In the genomic region with DNA sequence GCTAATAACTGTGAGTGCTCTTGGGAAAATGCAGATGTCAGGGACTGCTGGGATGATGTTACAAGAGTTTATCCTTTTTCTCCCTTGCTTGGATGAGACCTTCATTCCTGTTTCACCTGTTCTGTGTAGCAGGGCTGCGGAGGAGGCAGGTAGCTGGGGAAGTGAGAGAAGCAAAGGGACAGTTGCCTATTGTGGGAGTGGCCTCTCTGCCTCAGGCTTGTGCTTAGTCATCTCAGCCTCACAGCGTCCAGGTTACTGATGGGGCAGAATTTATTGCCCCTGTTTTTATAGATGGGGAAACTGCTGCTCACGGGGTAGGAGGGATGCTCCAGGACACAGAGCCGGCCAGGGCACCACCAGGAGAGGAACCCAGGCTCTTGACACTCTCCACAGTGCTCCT, we compare ENCODE assay signal across 8 cellular contexts. TPM values are rescaled to one million over a fixed set of nuclear protein-coding genes. Genes with fewer than 3 reads are reported as not detected.
DNase-seq lines count a peak whose midpoint lies in the region; ATAC-seq and TF ChIP-seq lines count a peak whose summit lies in the region.

No MANE protein-coding gene starts in this region.

- H3K9me3 ChIP-seq in Panc1 (ENCODE audit: control insufficient read depth, insufficient read depth, low read depth, low read length) (no peaks in the 10 kb centered on the region), prostate gland (no peaks in the 10 kb centered on the region)

- H3K4me3 Mint-ChIP-seq in activated CD4-positive, alpha-beta T cell treated with anti-CD3 and anti-CD28 coated beads, Interleukin-2, amount 10 ng/mL, durations not matched to agents 7 days and 5 days, result peak overlapping the region; percentile 82

- peaks cover 41% of the 10 kb centered on the region for H3K4me1 Mint-ChIP-seq in activated CD4-positive, alpha-beta T cell treated with anti-CD3 and anti-CD28 coated beads, Interleukin-2, amount 10 ng/mL, durations not matched to agents 7 days and 5 days

- ATAC-seq in Panc1 (no peak), HG02840 (IDR thresholded peaks at IDR 0.05; ENCODE audit: low FRiP score, unreplicated experiment) (no peak)

- H3K4me1 ChIP-seq in Panc1 (ENCODE audit: control insufficient read depth, insufficient read depth, low read length) (peaks cover 14% of the 10 kb centered on the region), prostate gland (replicated peaks) (peaks cover 4% of the 10 kb centered on the region)

- POLR2A ChIA-PET in activated CD4-positive, alpha-beta T cell treated with anti-CD3 and anti-CD28 coated beads, Interleukin-2, amount 10 ng/mL, durations not matched to agents 7 days and 5 days (lab: Charles Lee), result no interaction called here
- POLR2A ChIA-PET in Panc1 (lab: Charles Lee), result no interaction called here

- CTCF ChIA-PET in activated CD4-positive, alpha-beta T cell treated with anti-CD3 and anti-CD28 coated beads, Interleukin-2, amount 10 ng/mL, durations not matched to agents 7 days and 5 days (lab: Charles Lee), result interaction anchor here (4.5 to 4.8 kb wide), 2 partner anchors 10 to 44 kb away, joined by 27 to 30 read pairs; no protein-coding TSS in a partner anchor
- CTCF ChIA-PET in Panc1 (lab: Charles Lee), result no interaction called here

- no peaks in the 10 kb centered on the region for H3K9me3 Mint-ChIP-seq in activated CD4-positive, alpha-beta T cell treated with anti-CD3 and anti-CD28 coated beads, Interleukin-2, amount 10 ng/mL, durations not matched to agents 7 days and 5 days

- no peak for TF ChIP-seq CTCF in Panc1 (IDR thresholded peaks at IDR 0.05)
- no peak for TF ChIP-seq CTCF in prostate gland (IDR thresholded peaks at IDR 0.05)

- peaks cover 2% of the 10 kb centered on the region for H3K27me3 Mint-ChIP-seq in activated CD4-positive, alpha-beta T cell treated with anti-CD3 and anti-CD28 coated beads, Interleukin-2, amount 10 ng/mL, durations not matched to agents 7 days and 5 days

- H3K36me3 Mint-ChIP-seq in activated CD4-positive, alpha-beta T cell treated with anti-CD3 and anti-CD28 coated beads, Interleukin-2, amount 10 ng/mL, durations not matched to agents 7 days and 5 days (ENCODE audit: low read depth), result peaks cover 28% of the 10 kb centered on the region

- WGBS in prostate gland, result 25% methylated on average over 4 of the region's 4 CpGs

- H3K27ac Mint-ChIP-seq in activated CD4-positive, alpha-beta T cell treated with anti-CD3 and anti-CD28 coated beads, Interleukin-2, amount 10 ng/mL, durations not matched to agents 7 days and 5 days, result peak overlapping the region; percentile 43

- in situ Hi-C loops in Panc1 (cut with HindIII; ENCODE audit: low pct_unique_long_range_greater_than_20kb, low sequenced_read_pairs), result no loop called here

- H3K36me3 ChIP-seq in Panc1 (ENCODE audit: control insufficient read depth, insufficient read depth, low read length) (peaks cover 2% of the 10 kb centered on the region; the same call in 1 of the 2 replicates), prostate gland (no peaks in the 10 kb centered on the region)

- intact Hi-C loops in Panc1 (cut with micrococcal nuclease; ENCODE audit: unreplicated experiment) (no loop called here), prostate gland (cut with DNase I) (loop anchor here (10.0 kb wide), 1 partner anchor 612 kb away; a partner anchor contains a TSS)

- TF ChIP-seq POLR2A in erythroblast (IDR thresholded peaks at IDR 0.05; ENCODE audit: low read length), result no peak
- TF ChIP-seq POLR2A in prostate gland (IDR thresholded peaks at IDR 0.05), result peak; percentile 28

- H3K27ac ChIP-seq in Panc1 (ENCODE audit: low read length) (peak overlapping the region; percentile 82), prostate gland (peak overlapping the region; percentile 94 to 95)

- no peak for DNase-seq in activated CD4-positive, alpha-beta T cell treated with anti-CD3 and anti-CD28 coated beads, Interleukin-2, amount 10 ng/mL, durations not matched to agents 7 days and 5 days
- DNase-seq in activated CD4-positive, alpha-beta T cell treated with anti-CD3 and anti-CD28 coated beads for 48 hours, result no peak
- DNase-seq in Panc1 (ENCODE audit: low read depth, low spot score) (no peak), erythroblast (lab: John Stamatoyannopoulos, UW) (peak; percentile 29 to 57), prostate gland (ENCODE audit: low spot score) (peak; percentile 56), activated T-cell treated with anti-CD3 and anti-CD28 coated beads for 4 hours (no peak), SKM-1 (lab: John Stamatoyannopoulos, UW; ENCODE audit: unreplicated experiment) (no peak)

- BruUV-seq in Panc1 (replicated peaks; lab: Mats Ljungman, UMichigan), result no TSS peak

- H3K27me3 ChIP-seq in Panc1 (ENCODE audit: control insufficient read depth, insufficient read depth, low read length) (no peaks in the 10 kb centered on the region), prostate gland (replicated peaks; ENCODE audit: insufficient read depth) (no peaks in the 10 kb centered on the region)

- peak overlapping the region; percentile 81 to 98 for H3K4me3 ChIP-seq in Panc1 (ENCODE audit: low read depth in 2 of 2, low read length in 2 of 2)
- H3K4me3 ChIP-seq in prostate gland, result no peak overlapping the region

RNA-seq across cellular contexts. Expression of a gene that starts 1.7 kb away (rescaled TPM):
- total RNA-seq in activated CD4-positive, alpha-beta T cell treated with anti-CD3 and anti-CD28 coated beads, Interleukin-2, amount 10 ng/mL, durations not matched to agents 7 days and 5 days, result 10 to 100 TPM; 39.6 to 42.0 TPM
- total RNA-seq in Panc1 (2021; ENCODE audit: unreplicated experiment), result 34.8 TPM
- polyA plus RNA-seq in Panc1 (2012; ENCODE audit: insufficient read length), result 18.8 TPM
- 10 to 100 TPM; 20.8 to 58.5 TPM for total RNA-seq in prostate gland

RNA-seq across cellular contexts. Expression of a gene that starts 43.2 kb away (rescaled TPM):
- total RNA-seq in activated CD4-positive, alpha-beta T cell treated with anti-CD3 and anti-CD28 coated beads, Interleukin-2, amount 10 ng/mL, durations not matched to agents 7 days and 5 days, result not detected
- total RNA-seq in Panc1 (2021; ENCODE audit: unreplicated experiment) (not detected), prostate gland (not detected)
- not detected for polyA plus RNA-seq in Panc1 (2012; ENCODE audit: insufficient read length)

RNA-seq across cellular contexts. Expression of a gene that starts 53.7 kb away (rescaled TPM):
- total RNA-seq in activated CD4-positive, alpha-beta T cell treated with anti-CD3 and anti-CD28 coated beads, Interleukin-2, amount 10 ng/mL, durations not matched to agents 7 days and 5 days, result 10 to 100 TPM; 77.1 to 78.3 TPM
- total RNA-seq in Panc1 (2021; ENCODE audit: unreplicated experiment), result 41.8 TPM
- polyA plus RNA-seq in Panc1 (2012; ENCODE audit: insufficient read length), result 45.7 TPM
- 10 to 100 TPM; 38.3 to 97.6 TPM for total RNA-seq in prostate gland

Comparison
In these comparisons a context has a peak if more than half of its experiments do, and no peak if none do; other contexts are left out.
1. DNase-seq: peak in erythroblast (2 of 2) and prostate gland (single experiment); none in activated CD4-positive, alpha-beta T cell treated with anti-CD3 and anti-CD28 coated beads, Interleukin-2, amount 10 ng/mL, durations not matched to agents 7 days and 5 days (single experiment), activated CD4-positive, alpha-beta T cell treated with anti-CD3 and anti-CD28 coated beads for 48 hours (single experiment), Panc1 (single experiment), activated T-cell treated with anti-CD3 and anti-CD28 coated beads for 4 hours (single experiment) and SKM-1 (single experiment).
2. H3K4me3 ChIP-seq: peak in Panc1 (2 of 2); none in prostate gland (0 of 2).